13 cellular contexts compared by ENCODE assay signal in genomic region chr1:14910947-14911721, GRCh38.
DNase-seq lines count a peak whose midpoint lies in the region; ATAC-seq and TF ChIP-seq lines count a peak whose summit lies in the region.
"Had no signal": no experiment of that assay in that cellular context is flagged by ENCODE, and none has a peak within 500 bp of the region (broad histone marks: within the 10 kb centered on the region; RNA-seq: fewer than 3 reads in every experiment).

No MANE protein-coding gene starts in this region.

- H3K36me3 Mint-ChIP-seq in type B pancreatic cell = no peaks in the 10 kb centered on the region

- peaks cover 42% of the 10 kb centered on the region for H3K4me1 Mint-ChIP-seq in type B pancreatic cell (ENCODE audit: unreplicated experiment)

- intact Hi-C loops in left lung (cut with DNase I) = no loop called here

- no peaks in the 10 kb centered on the region for H3K27me3 Mint-ChIP-seq in type B pancreatic cell

- H3K4me1 ChIP-seq in left lung = no peaks in the 10 kb centered on the region

- H3K4me3 ChIP-seq in MG63 = no peak overlapping the region
- H3K4me3 ChIP-seq in left lung = no peak overlapping the region

- no peak overlapping the region for H3K27ac ChIP-seq in left lung
- H3K27ac ChIP-seq: KMS-11 had no signal

- DNase-seq in MG63 (peak; percentile 76), cerebellar cortex (ENCODE audit: low spot score) (peak; percentile 63), left lung (no peak), type B pancreatic cell (ENCODE audit: extremely low spot score, unreplicated experiment) (no peak), kidney glomerular epithelial cell (lab: John Stamatoyannopoulos, UW) (no peak), DMS 273 (lab: John Stamatoyannopoulos, UW; ENCODE audit: unreplicated experiment) (no peak)
- DNase-seq: GDM1; NCI-H1694 treated with DMSO at 0.1 percent for 48 hours; stimulated activated CD4-positive, alpha-beta T cell treated with anti-CD3 and anti-CD28 coated beads, Interleukin-4, amount 100 ng/mL, for 1 hour had no signal

- TF ChIP-seq CTCF in left lung (IDR thresholded peaks at IDR 0.05) (no peak), type B pancreatic cell (conservative IDR thresholded peaks at IDR 0.05) (no peak)

- peak overlapping the region; percentile 68 for H3K27ac Mint-ChIP-seq in type B pancreatic cell
- H3K27ac Mint-ChIP-seq: T-helper 1 cell treated with Interleukin-12 subunit alpha and Interleukin-12 subunit beta and Interleukin-4 antibody, amounts not matched to agents 30 μg/mL and 1 μg/mL, for 36 hours had no signal

- no peaks in the 10 kb centered on the region for H3K9me3 Mint-ChIP-seq in type B pancreatic cell
- H3K9me3 Mint-ChIP-seq: T-helper 1 cell treated with Interleukin-12 subunit alpha and Interleukin-12 subunit beta and Interleukin-4 antibody, amounts not matched to agents 30 μg/mL and 1 μg/mL, for 36 hours had no signal

- peak; percentile 61 for ATAC-seq in left lung
- no peak for ATAC-seq in GM19351 (IDR thresholded peaks at IDR 0.05; ENCODE audit: unreplicated experiment)
- ATAC-seq in GM18505 (IDR thresholded peaks at IDR 0.05; ENCODE audit: unreplicated experiment) = no peak

- H3K36me3 ChIP-seq in MG63 (no peaks in the 10 kb centered on the region), left lung (no peaks in the 10 kb centered on the region)

- H3K27me3 ChIP-seq in MG63 (no peaks in the 10 kb centered on the region), left lung (no peaks in the 10 kb centered on the region)

- H3K9me3 ChIP-seq in MG63 (no peaks in the 10 kb centered on the region), left lung (no peaks in the 10 kb centered on the region)

- H3K4me3 Mint-ChIP-seq in type B pancreatic cell = peak overlapping the region; percentile 6
- H3K4me3 Mint-ChIP-seq: T-helper 1 cell treated with Interleukin-12 subunit alpha and Interleukin-12 subunit beta and Interleukin-4 antibody, amounts not matched to agents 30 μg/mL and 1 μg/mL, for 36 hours had no signal

- TF ChIP-seq POLR2A in GM18505 (IDR thresholded peaks at IDR 0.05; ENCODE audit: borderline replicate concordance, extremely low read depth, insufficient read depth, insufficient read length) = no peak

Comparison
In these comparisons a context has a peak if more than half of its experiments do, and no peak if none do; other contexts are left out.
1. DNase-seq: peak in MG63 (single experiment) and cerebellar cortex (single experiment); none in left lung (0 of 2), type B pancreatic cell (single experiment), kidney glomerular epithelial cell (single experiment) and DMS 273 (single experiment).